In genomic region chr2:9168851-9169250, GRCh38 we compare ENCODE assay signal across 2 cellular contexts.
TF ChIP-seq lines count a peak whose summit lies in the region.

No MANE protein-coding gene starts in this region.

TF ChIP-seq in HCT116, 20 proteins besides CTCF, POLR2A, EP300 and RAD21:
- no peak for TF ChIP-seq ZBTB33 (IDR thresholded peaks at IDR 0.05; ENCODE audit: extremely low read depth, insufficient replicate concordance, low read length)
- TF ChIP-seq ZNF274 (IDR thresholded peaks at IDR 0.05; ENCODE audit: low read depth, low read length), result no peak
- TF ChIP-seq EZH2 (IDR thresholded peaks at IDR 0.05), result no peak
- no peak for TF ChIP-seq SP1 (IDR thresholded peaks at IDR 0.05; ENCODE audit: low read depth)
- no peak for TF ChIP-seq ELF1 (IDR thresholded peaks at IDR 0.05; ENCODE audit: borderline replicate concordance, low read depth)
- no peak for TF ChIP-seq CEBPB (IDR thresholded peaks at IDR 0.05; ENCODE audit: low read depth)
- TF ChIP-seq ATF3 (IDR thresholded peaks at IDR 0.05), result no peak
- no peak for TF ChIP-seq YY1 (IDR thresholded peaks at IDR 0.05; ENCODE audit: extremely low read depth, insufficient replicate concordance, low read depth, low read length)
- no peak for TF ChIP-seq CBX3 (IDR thresholded peaks at IDR 0.05; ENCODE audit: low read depth)
- TF ChIP-seq REST (IDR thresholded peaks at IDR 0.05; ENCODE audit: low read depth), result no peak
- TF ChIP-seq EGR1 (IDR thresholded peaks at IDR 0.05; ENCODE audit: low read depth), result no peak
- TF ChIP-seq TCF7L2 (IDR thresholded peaks at IDR 0.05; ENCODE audit: borderline replicate concordance, extremely low read depth, insufficient read depth, insufficient read length), result no peak
- no peak for TF ChIP-seq SIN3A (IDR thresholded peaks at IDR 0.05; ENCODE audit: low read depth)
- no peak for TF ChIP-seq EZH2phosphoT487 (IDR thresholded peaks at IDR 0.05; ENCODE audit: borderline replicate concordance)
- no peak for TF ChIP-seq POLR2AphosphoS5 (IDR thresholded peaks at IDR 0.05; ENCODE audit: low read depth, low read length)
- TF ChIP-seq, protein P1, sequence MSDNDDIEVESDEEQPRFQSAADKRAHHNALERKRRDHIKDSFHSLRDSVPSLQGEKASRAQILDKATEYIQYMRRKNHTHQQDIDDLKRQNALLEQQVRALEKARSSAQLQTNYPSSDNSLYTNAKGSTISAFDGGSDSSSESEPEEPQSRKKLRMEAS (IDR thresholded peaks at IDR 0.05), result no peak
- no peak for TF ChIP-seq JUND (IDR thresholded peaks at IDR 0.05)
- no peak for TF ChIP-seq FOSL1 (IDR thresholded peaks at IDR 0.05; ENCODE audit: low read depth)
- no peak for TF ChIP-seq ZFX (IDR thresholded peaks at IDR 0.05)
- TF ChIP-seq SRF (IDR thresholded peaks at IDR 0.05; ENCODE audit: low read depth), result no peak

TF ChIP-seq in HepG2, 621 proteins besides CTCF, POLR2A, EP300 and RAD21 (continued from another document):
- TF ChIP-seq ZNF609 (CRISPR knock-in tag; IDR thresholded peaks at IDR 0.05; ENCODE audit: borderline replicate concordance) (no peak), FOXP1 (IDR thresholded peaks at IDR 0.05) (no peak), FOXP1 (CRISPR knock-in tag; IDR thresholded peaks at IDR 0.05) (no peak), ZNF709 (CRISPR knock-in tag; IDR thresholded peaks at IDR 0.05) (no peak), MAFF (IDR thresholded peaks at IDR 0.05; ENCODE audit: low read depth, low read length) (peak; percentile 86), MIER3 (CRISPR knock-in tag; IDR thresholded peaks at IDR 0.05; ENCODE audit: borderline replicate concordance) (no peak), TCF7 (IDR thresholded peaks at IDR 0.05; ENCODE audit: low read depth) (no peak), SIN3B (IDR thresholded peaks at IDR 0.05; ENCODE audit: low read length) (no peak), E2F5 (CRISPR knock-in tag; conservative IDR thresholded peaks at IDR 0.05) (no peak), MAFK (conservative IDR thresholded peaks at IDR 0.05 in 1 of 2, IDR thresholded peaks at IDR 0.05 in 1 of 2; ENCODE audit: low read length in 2 of 2) (peak; percentile 86 to 90)
- TF ChIP-seq, protein P2, sequence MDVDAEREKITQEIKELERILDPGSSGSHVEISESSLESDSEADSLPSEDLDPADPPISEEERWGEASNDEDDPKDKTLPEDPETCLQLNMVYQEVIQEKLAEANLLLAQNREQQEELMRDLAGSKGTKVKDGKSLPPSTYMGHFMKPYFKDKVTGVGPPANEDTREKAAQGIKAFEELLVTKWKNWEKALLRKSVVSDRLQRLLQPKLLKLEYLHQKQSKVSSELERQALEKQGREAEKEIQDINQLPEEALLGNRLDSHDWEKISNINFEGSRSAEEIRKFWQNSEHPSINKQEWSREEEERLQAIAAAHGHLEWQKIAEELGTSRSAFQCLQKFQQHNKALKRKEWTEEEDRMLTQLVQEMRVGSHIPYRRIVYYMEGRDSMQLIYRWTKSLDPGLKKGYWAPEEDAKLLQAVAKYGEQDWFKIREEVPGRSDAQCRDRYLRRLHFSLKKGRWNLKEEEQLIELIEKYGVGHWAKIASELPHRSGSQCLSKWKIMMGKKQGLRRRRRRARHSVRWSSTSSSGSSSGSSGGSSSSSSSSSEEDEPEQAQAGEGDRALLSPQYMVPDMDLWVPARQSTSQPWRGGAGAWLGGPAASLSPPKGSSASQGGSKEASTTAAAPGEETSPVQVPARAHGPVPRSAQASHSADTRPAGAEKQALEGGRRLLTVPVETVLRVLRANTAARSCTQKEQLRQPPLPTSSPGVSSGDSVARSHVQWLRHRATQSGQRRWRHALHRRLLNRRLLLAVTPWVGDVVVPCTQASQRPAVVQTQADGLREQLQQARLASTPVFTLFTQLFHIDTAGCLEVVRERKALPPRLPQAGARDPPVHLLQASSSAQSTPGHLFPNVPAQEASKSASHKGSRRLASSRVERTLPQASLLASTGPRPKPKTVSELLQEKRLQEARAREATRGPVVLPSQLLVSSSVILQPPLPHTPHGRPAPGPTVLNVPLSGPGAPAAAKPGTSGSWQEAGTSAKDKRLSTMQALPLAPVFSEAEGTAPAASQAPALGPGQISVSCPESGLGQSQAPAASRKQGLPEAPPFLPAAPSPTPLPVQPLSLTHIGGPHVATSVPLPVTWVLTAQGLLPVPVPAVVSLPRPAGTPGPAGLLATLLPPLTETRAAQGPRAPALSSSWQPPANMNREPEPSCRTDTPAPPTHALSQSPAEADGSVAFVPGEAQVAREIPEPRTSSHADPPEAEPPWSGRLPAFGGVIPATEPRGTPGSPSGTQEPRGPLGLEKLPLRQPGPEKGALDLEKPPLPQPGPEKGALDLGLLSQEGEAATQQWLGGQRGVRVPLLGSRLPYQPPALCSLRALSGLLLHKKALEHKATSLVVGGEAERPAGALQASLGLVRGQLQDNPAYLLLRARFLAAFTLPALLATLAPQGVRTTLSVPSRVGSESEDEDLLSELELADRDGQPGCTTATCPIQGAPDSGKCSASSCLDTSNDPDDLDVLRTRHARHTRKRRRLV (CRISPR knock-in tag; IDR thresholded peaks at IDR 0.05), result no peak
